ENCODE assay signal across 23 cellular contexts in genomic region chr5:170411100-170411499, GRCh38. TPM values are rescaled to one million over a fixed set of nuclear protein-coding genes. Genes with fewer than 3 reads are reported as not detected.
A peak's percentile ranks its signal among the peaks of the same experiment; 100 is the strongest.
DNase-seq lines count a peak whose midpoint lies in the region; ATAC-seq and TF ChIP-seq lines count a peak whose summit lies in the region.
"Had no signal": no experiment of that assay in that cellular context is flagged by ENCODE, and none has a peak within 500 bp of the region (broad histone marks: within the 10 kb centered on the region; RNA-seq: fewer than 3 reads in every experiment).

No MANE protein-coding gene starts in this region.

- no peak overlapping the region for H3K4me2 ChIP-seq in MM.1S (ENCODE audit: low read depth, low read length)

- in situ Hi-C loops in GM13977 (cut with MboI; ENCODE audit: low pct_unique_long_range_greater_than_20kb, low sequenced_read_pairs, unreplicated experiment): loop anchor here (10.0 kb wide), 1 partner anchor 156 kb away; no protein-coding TSS in a partner anchor

- no peaks in the 10 kb centered on the region for H3F3A ChIP-seq in MM.1S (ENCODE audit: insufficient read depth, low read length)

- no peaks in the 10 kb centered on the region for H3K36me3 ChIP-seq in MM.1S (replicated peaks; ENCODE audit: insufficient read depth, low read length)
- H3K36me3 ChIP-seq: neutrophil, tibial nerve had no signal

- H3K4me3 ChIP-seq in MM.1S (ENCODE audit: low read length): no peak overlapping the region
- H3K4me3 ChIP-seq: tibial nerve had no signal

- no peaks in the 10 kb centered on the region for H3K9me2 ChIP-seq in MM.1S (replicated peaks; ENCODE audit: insufficient read depth, low read length)

- no peaks in the 10 kb centered on the region for H3K79me2 ChIP-seq in MM.1S (ENCODE audit: low read length)

- H2AFZ ChIP-seq in MM.1S (ENCODE audit: low read length): no peak overlapping the region

- H3K36me3 Mint-ChIP-seq in activated T-cell treated with anti-CD3 and anti-CD28 coated beads, Interleukin-2, amount 50 U/mL, for 4 hours (ENCODE audit: insufficient read depth): no peaks in the 10 kb centered on the region
- H3K36me3 Mint-ChIP-seq: CD8-positive, alpha-beta T cell had no signal

- peaks cover 9% of the 10 kb centered on the region for H3K4me1 Mint-ChIP-seq in activated T-cell treated with anti-CD3 and anti-CD28 coated beads, Interleukin-2, amount 50 U/mL, for 4 hours (ENCODE audit: low read depth)

- H3K4me3 Mint-ChIP-seq in activated T-cell treated with anti-CD3 and anti-CD28 coated beads, Interleukin-2, amount 50 U/mL, for 4 hours: no peak overlapping the region
- H3K4me3 Mint-ChIP-seq: CD8-positive, alpha-beta T cell had no signal

- no peaks in the 10 kb centered on the region for H3K4me1 ChIP-seq in MM.1S (ENCODE audit: low read length)

- no peak overlapping the region for H3K27ac ChIP-seq in MM.1S (ENCODE audit: low read length)
- H3K27ac ChIP-seq: neutrophil, RWPE1, tibial nerve had no signal

- H3K27me3 ChIP-seq in MM.1S (replicated peaks; ENCODE audit: insufficient read depth, low read length): no peaks in the 10 kb centered on the region
- H3K27me3 ChIP-seq: neutrophil, tibial nerve had no signal

- DNase-seq in NK-92 treated with Interleukin-12 subunit alpha and Interleukin-12 subunit beta, amount 100 ng/mL, for 24 hours (lab: John Stamatoyannopoulos, UW): peak; percentile 24
- DNase-seq in NK-92 (lab: John Stamatoyannopoulos, UW; ENCODE audit: unreplicated experiment): no peak
- DNase-seq in GM13977 (ENCODE audit: low spot score): peak; percentile 49
- DNase-seq in MM.1S: peak; percentile 21
- peak; percentile 47 for DNase-seq in germinal center (ENCODE audit: low spot score)
- DNase-seq in activated T-cell treated with anti-CD3 and anti-CD28 coated beads, Interleukin-2, amount 50 U/mL, for 4 hours: no peak
- DNase-seq in NCI-H748 treated with DMSO at 0.1 percent for 48 hours (lab: John Stamatoyannopoulos, UW): no peak
- DNase-seq: activated T-cell treated with anti-CD3 and anti-CD28 coated beads for 4 hours; CD8-positive, alpha-beta T cell; kidney; midbrain; NCI-H187; NCI-H524 treated with DMSO at 0.1 percent for 48 hours; stimulated activated CD4-positive, alpha-beta T cell treated with anti-CD3 and anti-CD28 coated beads, Interleukin-4, amount 100 ng/mL, for 1 hour; stimulated activated CD8-positive, alpha-beta memory T cell treated with anti-CD3 and anti-CD28 coated beads, Interleukin-4, amount 100 ng/mL, for 48 hours had no signal

- no peaks in the 10 kb centered on the region for H3K9me3 Mint-ChIP-seq in activated T-cell treated with anti-CD3 and anti-CD28 coated beads, Interleukin-2, amount 50 U/mL, for 4 hours
- H3K9me3 Mint-ChIP-seq: CD8-positive, alpha-beta T cell had no signal

- no peaks in the 10 kb centered on the region for H3K9me3 ChIP-seq in MM.1S (replicated peaks; ENCODE audit: insufficient read depth, low read length)
- H3K9me3 ChIP-seq: neutrophil, tibial nerve had no signal

- no peak overlapping the region for H3K9ac ChIP-seq in MM.1S (ENCODE audit: low read length)

- no peaks in the 10 kb centered on the region for H4K20me1 ChIP-seq in MM.1S (ENCODE audit: insufficient read depth, low read length)

- TF ChIP-seq CTCF in GM13977 (IDR thresholded peaks at IDR 0.05; ENCODE audit: extremely low read depth, insufficient read depth, missing control alignments): peak; percentile 56
- TF ChIP-seq CTCF in MM.1S (IDR thresholded peaks at IDR 0.05; ENCODE audit: low read length): peak; percentile 46

- ATAC-seq in activated T-cell treated with anti-CD3 and anti-CD28 coated beads, Interleukin-2, amount 50 U/mL, for 4 hours: no peak
- ATAC-seq in HG02642 (IDR thresholded peaks at IDR 0.05; ENCODE audit: poor library complexity, unreplicated experiment): no peak
- ATAC-seq: activated CD4-positive, CD25-positive, alpha-beta regulatory T cell treated with anti-CD3 and anti-CD28 coated beads, Interleukin-2, amount 50 U/mL, for 24 hours; CD8-positive, alpha-beta T cell had no signal

- H3K27me3 Mint-ChIP-seq in activated T-cell treated with anti-CD3 and anti-CD28 coated beads, Interleukin-2, amount 50 U/mL, for 4 hours (ENCODE audit: low read depth): no peaks in the 10 kb centered on the region

RNA-seq across cellular contexts. Expression of gene KCNMB1, which starts 21.9 kb away (rescaled TPM):
- total RNA-seq in activated T-cell treated with anti-CD3 and anti-CD28 coated beads, Interleukin-2, amount 50 U/mL, for 4 hours: under 1 TPM in 1 of 3 donors, not detected in 2; 0.03 TPM
- total RNA-seq: A172; CD8-positive, alpha-beta T cell; fibroblast of lung; LHCN-M2 had no signal

Comparison
In these comparisons a context has a peak if more than half of its experiments do, and no peak if none do; other contexts are left out.
1. DNase-seq: peak in NK-92 treated with Interleukin-12 subunit alpha and Interleukin-12 subunit beta, amount 100 ng/mL, for 24 hours (single experiment), GM13977 (single experiment), MM.1S (single experiment) and germinal center (single experiment); none in NK-92 (single experiment), activated T-cell treated with anti-CD3 and anti-CD28 coated beads, Interleukin-2, amount 50 U/mL, for 4 hours (single experiment) and NCI-H748 treated with DMSO at 0.1 percent for 48 hours (single experiment).